In the genomic region with DNA sequence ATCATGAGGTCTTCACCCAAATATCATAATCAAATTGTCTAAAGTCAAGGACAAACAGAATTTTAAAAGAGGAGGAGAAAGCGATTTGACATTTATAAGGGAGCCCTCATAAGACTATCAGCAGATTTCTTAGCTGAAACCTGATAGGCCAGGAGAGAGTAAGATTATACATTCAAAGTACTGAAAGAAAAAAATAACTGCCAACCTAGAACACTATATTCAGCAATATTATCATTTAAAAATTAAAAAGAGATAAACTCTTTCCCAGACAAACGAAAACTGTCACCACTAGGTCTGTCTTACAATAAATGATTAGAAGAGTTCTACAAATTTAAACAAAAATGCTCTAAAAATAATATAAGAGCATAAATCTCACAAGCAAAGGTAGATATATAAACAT, we compare ENCODE assay signal across 32 cellular contexts.
DNase-seq lines count a peak whose midpoint lies in the region; TF ChIP-seq lines count a peak whose summit lies in the region.
"Had no signal": no experiment of that assay in that cellular context is flagged by ENCODE, and none has a peak within 500 bp of the region (broad histone marks: within the 10 kb centered on the region; RNA-seq: fewer than 3 reads in every experiment).

No MANE protein-coding gene starts in this region.

- CTCF ChIA-PET in HEK293 (lab: Yijun Ruan, JAX) = no interaction called here
- CTCF ChIA-PET in activated naive CD4-positive, alpha-beta T cell treated with anti-CD3 and anti-CD28 coated beads for 36 hours (lab: Charles Lee) = no interaction called here
- CTCF ChIA-PET in PC-9 (lab: Charles Lee) = no interaction called here

- H3K4me1 Mint-ChIP-seq in activated naive CD4-positive, alpha-beta T cell treated with anti-CD3 and anti-CD28 coated beads for 36 hours (ENCODE audit: low read depth) = no peaks in the 10 kb centered on the region
- H3K4me1 Mint-ChIP-seq: B cell; CD14-positive monocyte; CD4-positive, CD25-positive, alpha-beta regulatory T cell; CD8-positive, alpha-beta memory T cell had no signal

- H2AFZ ChIP-seq in PC-9 = no peak overlapping the region

- no peak overlapping the region for H3K4me3 Mint-ChIP-seq in activated naive CD4-positive, alpha-beta T cell treated with anti-CD3 and anti-CD28 coated beads for 36 hours
- H3K4me3 Mint-ChIP-seq: B cell; CD14-positive monocyte; CD4-positive, alpha-beta T cell; CD4-positive, CD25-positive, alpha-beta regulatory T cell; CD8-positive, alpha-beta memory T cell; CD8-positive, alpha-beta T cell had no signal

- no peaks in the 10 kb centered on the region for H3K4me1 ChIP-seq in HEK293 (ENCODE audit: control insufficient read depth, insufficient read depth, low read length)
- peaks cover 2% of the 10 kb centered on the region for H3K4me1 ChIP-seq in adipocyte (ENCODE audit: control insufficient read depth, insufficient read depth, low read length)
- H3K4me1 ChIP-seq in PC-9 (replicated peaks; ENCODE audit: insufficient read depth) = no peaks in the 10 kb centered on the region
- H3K4me1 ChIP-seq: A549; BE2C; BLaER1; BLaER1 treated with 17β-estradiol and CSF1 and Interleukin-3, amounts not matched to agents 10 nM and 100 nM; Caco-2 had no signal

- H3K4me2 ChIP-seq in PC-9 = no peak overlapping the region
- H3K4me2 ChIP-seq: A549; BLaER1; BLaER1 treated with 17β-estradiol and CSF1 and Interleukin-3, amounts not matched to agents 10 nM and 100 nM had no signal

- BruUV-seq in PC-9 (replicated peaks; lab: Mats Ljungman, UMichigan) = no TSS peak

- H4K20me1 ChIP-seq in PC-9 (ENCODE audit: insufficient read depth) = no peaks in the 10 kb centered on the region
- H4K20me1 ChIP-seq: BLaER1; BLaER1 treated with 17β-estradiol and CSF1 and Interleukin-3, amounts not matched to agents 10 nM and 100 nM had no signal

- H3K4me3 ChIP-seq in HEK293 (ENCODE audit: low read depth, low read length) (no peak overlapping the region), adipocyte (ENCODE audit: low read length) (peak overlapping the region; percentile 11), PC-9 (no peak overlapping the region)
- H3K4me3 ChIP-seq: A549; BLaER1; BLaER1 treated with 17β-estradiol and CSF1 and Interleukin-3, amounts not matched to agents 10 nM and 100 nM had no signal

- no peaks in the 10 kb centered on the region for H3K79me2 ChIP-seq in PC-9 (ENCODE audit: low read depth)

- H3K9ac ChIP-seq in adipocyte (ENCODE audit: low read length) = no peak overlapping the region
- H3K9ac ChIP-seq: BLaER1; BLaER1 treated with 17β-estradiol and CSF1 and Interleukin-3, amounts not matched to agents 10 nM and 100 nM had no signal

- intact Hi-C loops in activated naive CD4-positive, alpha-beta T cell treated with anti-CD3 and anti-CD28 coated beads for 36 hours (cut with micrococcal nuclease) = no loop called here
- intact Hi-C loops in PC-9 (cut with micrococcal nuclease; ENCODE audit: unreplicated experiment) = no loop called here

- no peak overlapping the region for H3K27ac ChIP-seq in HEK293 (ENCODE audit: extremely low read depth, low read depth, low read length)
- H3K27ac ChIP-seq in PC-9 = no peak overlapping the region
- H3K27ac ChIP-seq: 22Rv1; A549; BLaER1; BLaER1 treated with 17β-estradiol and CSF1 and Interleukin-3, amounts not matched to agents 10 nM and 100 nM; C4-2B had no signal

- POLR2A ChIA-PET in HEK293 (lab: Yijun Ruan, JAX) = no interaction called here
- POLR2A ChIA-PET in PC-9 (lab: Charles Lee; ENCODE audit: unreplicated experiment) = no interaction called here

- H3K9me3 ChIP-seq in HEK293 (ENCODE audit: control insufficient read depth, insufficient read depth, low read depth, low read length) = no peaks in the 10 kb centered on the region; the same call in 1 of the 2 replicates
- peaks cover 29% of the 10 kb centered on the region for H3K9me3 ChIP-seq in adipocyte (ENCODE audit: control insufficient read depth, low read length)
- peaks cover 19% of the 10 kb centered on the region; the same call in 1 of the 2 replicates for H3K9me3 ChIP-seq in PC-9 (ENCODE audit: insufficient read depth, low read depth)

- H3K27me3 ChIP-seq in adipocyte (replicated peaks; ENCODE audit: control insufficient read depth, insufficient read depth, low read length) (no peaks in the 10 kb centered on the region), PC-9 (ENCODE audit: insufficient read depth, low read depth) (no peaks in the 10 kb centered on the region)
- H3K27me3 ChIP-seq: BE2C; BLaER1; BLaER1 treated with 17β-estradiol and CSF1 and Interleukin-3, amounts not matched to agents 10 nM and 100 nM had no signal

- TF ChIP-seq CTCF in HEK293 (tag by site-specific recombination; IDR thresholded peaks at IDR 0.05) (no peak), PC-9 (conservative IDR thresholded peaks at IDR 0.05) (no peak)

- no peak overlapping the region for H3K27ac Mint-ChIP-seq in activated naive CD4-positive, alpha-beta T cell treated with anti-CD3 and anti-CD28 coated beads for 36 hours
- H3K27ac Mint-ChIP-seq: B cell; CD14-positive monocyte; CD4-positive, alpha-beta memory T cell; CD4-positive, alpha-beta T cell; CD4-positive, CD25-positive, alpha-beta regulatory T cell; CD8-positive, alpha-beta memory T cell; CD8-positive, alpha-beta T cell had no signal

- DNase-seq in DMS53 (lab: John Stamatoyannopoulos, UW) = peak; percentile 12
- DNase-seq in DMS53 treated with DMSO at 0.1 percent for 48 hours (lab: John Stamatoyannopoulos, UW; ENCODE audit: unreplicated experiment) = no peak
- DNase-seq in adipocyte (ENCODE audit: low read depth) = no peak
- DNase-seq in activated naive CD4-positive, alpha-beta T cell treated with anti-CD3 and anti-CD28 coated beads for 36 hours = no peak
- DNase-seq in PC-9 = no peak
- DNase-seq: 8988T; ACHN; AML-193; BE2C; C1 segment of cervical spinal cord; Caco-2; Calu3; CD4-positive, alpha-beta memory T cell; CD4-positive, alpha-beta T cell; CD4-positive, CD25-positive, alpha-beta regulatory T cell; CD8-positive, alpha-beta memory T cell; CD8-positive, alpha-beta T cell; COR-L47; DMS 273 treated with DMSO at 0.1 percent for 48 hours; DMS153; DMS79; DMS79 treated with DMSO at 0.1 percent for 48 hours; DND-41; EL had no signal

- peaks cover 8% of the 10 kb centered on the region for H3K9me3 Mint-ChIP-seq in activated naive CD4-positive, alpha-beta T cell treated with anti-CD3 and anti-CD28 coated beads for 36 hours

- H3K36me3 ChIP-seq in HEK293 (ENCODE audit: control insufficient read depth in 2 of 2, insufficient read depth in 1 of 2, low read length in 2 of 2) (no peaks in the 10 kb centered on the region), adipocyte (ENCODE audit: control insufficient read depth, insufficient read depth, low read length, severe bottlenecking) (no peaks in the 10 kb centered on the region), PC-9 (ENCODE audit: low read depth) (no peaks in the 10 kb centered on the region)
- H3K36me3 ChIP-seq: BE2C; BLaER1; BLaER1 treated with 17β-estradiol and CSF1 and Interleukin-3, amounts not matched to agents 10 nM and 100 nM had no signal

- no peaks in the 10 kb centered on the region for H3K27me3 Mint-ChIP-seq in activated naive CD4-positive, alpha-beta T cell treated with anti-CD3 and anti-CD28 coated beads for 36 hours (ENCODE audit: low read depth)
- H3K27me3 Mint-ChIP-seq: B cell; CD4-positive, CD25-positive, alpha-beta regulatory T cell had no signal

- H3K36me3 Mint-ChIP-seq in activated naive CD4-positive, alpha-beta T cell treated with anti-CD3 and anti-CD28 coated beads for 36 hours (ENCODE audit: low read depth) = peaks cover 4% of the 10 kb centered on the region
- H3K36me3 Mint-ChIP-seq: CD14-positive monocyte; CD4-positive, CD25-positive, alpha-beta regulatory T cell had no signal

- no peaks in the 10 kb centered on the region for H3F3A ChIP-seq in PC-9 (ENCODE audit: insufficient read depth, low read depth)

- H3K9me2 ChIP-seq in PC-9 (ENCODE audit: insufficient read depth) = peaks cover 3% of the 10 kb centered on the region; the same call in 1 of the 2 replicates

TF ChIP-seq in HEK293, 187 proteins besides CTCF, POLR2A, EP300 and RAD21 (continues in another document):
- TF ChIP-seq, protein P1, sequence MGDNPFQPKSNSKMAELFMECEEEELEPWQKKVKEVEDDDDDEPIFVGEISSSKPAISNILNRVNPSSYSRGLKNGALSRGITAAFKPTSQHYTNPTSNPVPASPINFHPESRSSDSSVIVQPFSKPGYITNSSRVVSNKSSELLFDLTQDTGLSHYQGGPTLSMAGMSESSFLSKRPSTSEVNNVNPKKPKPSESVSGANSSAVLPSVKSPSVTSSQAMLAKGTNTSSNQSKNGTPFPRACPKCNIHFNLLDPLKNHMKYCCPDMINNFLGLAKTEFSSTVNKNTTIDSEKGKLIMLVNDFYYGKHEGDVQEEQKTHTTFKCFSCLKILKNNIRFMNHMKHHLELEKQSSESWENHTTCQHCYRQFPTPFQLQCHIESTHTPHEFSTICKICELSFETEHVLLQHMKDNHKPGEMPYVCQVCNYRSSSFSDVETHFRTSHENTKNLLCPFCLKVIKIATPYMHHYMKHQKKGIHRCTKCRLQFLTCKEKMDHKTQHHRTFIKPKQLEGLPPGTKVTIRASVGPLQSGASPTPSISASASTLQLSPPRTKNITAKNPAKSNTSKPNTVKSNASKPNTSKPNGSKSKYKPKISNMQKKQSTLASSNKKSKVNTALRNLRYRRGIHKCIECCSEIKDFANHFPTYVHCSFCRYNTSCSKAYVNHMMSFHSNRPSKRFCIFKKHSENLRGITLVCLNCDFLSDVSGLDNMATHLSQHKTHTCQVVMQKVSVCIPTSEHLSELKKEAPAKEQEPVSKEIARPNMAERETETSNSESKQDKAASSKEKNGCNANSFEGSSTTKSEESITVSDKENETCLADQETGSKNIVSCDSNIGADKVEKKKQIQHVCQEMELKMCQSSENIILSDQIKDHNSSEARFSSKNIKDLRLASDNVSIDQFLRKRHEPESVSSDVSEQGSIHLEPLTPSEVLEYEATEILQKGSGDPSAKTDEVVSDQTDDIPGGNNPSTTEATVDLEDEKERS (tag by site-specific recombination; IDR thresholded peaks at IDR 0.05) = no peak
- TF ChIP-seq SETDB1 (IDR thresholded peaks at IDR 0.05; ENCODE audit: insufficient read length, low read length) = peak; percentile 91
